ENCODE assay signal across 30 cellular contexts in the genomic region with DNA sequence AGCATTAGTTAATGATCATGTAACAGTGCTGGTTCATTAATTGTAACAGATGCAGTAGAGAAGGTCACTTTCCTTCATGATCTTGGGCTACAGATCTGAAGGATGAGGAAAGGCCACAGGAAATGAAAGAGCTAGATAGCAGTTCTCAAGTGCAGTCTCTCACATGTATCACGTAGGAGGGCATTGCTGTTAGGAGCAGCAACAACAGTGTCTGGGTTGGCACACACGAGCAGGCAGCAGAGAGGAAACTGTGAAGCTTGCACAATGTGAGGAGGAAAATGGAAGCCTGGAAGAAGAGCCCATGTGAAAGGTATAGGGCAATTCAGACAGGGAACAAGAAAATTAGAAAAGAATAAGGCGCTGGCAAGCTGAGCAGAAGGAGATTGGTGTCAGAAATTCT.
DNase-seq lines count a peak whose midpoint lies in the region; ATAC-seq and TF ChIP-seq lines count a peak whose summit lies in the region.
"Had no signal": no experiment of that assay in that cellular context is flagged by ENCODE, and none has a peak within 500 bp of the region (broad histone marks: within the 10 kb centered on the region; RNA-seq: fewer than 3 reads in every experiment).

No MANE protein-coding gene starts in this region.

- H3K36me3 ChIP-seq in Karpas-422 (ENCODE audit: insufficient read depth, low read length) (no peaks in the 10 kb centered on the region; the same call in 1 of the 2 replicates), PC-9 (ENCODE audit: low read depth) (no peaks in the 10 kb centered on the region), endodermal cell (ENCODE audit: control insufficient read depth, insufficient read depth, low read length) (no peaks in the 10 kb centered on the region), suprapubic skin (no peaks in the 10 kb centered on the region), upper lobe of left lung (no peaks in the 10 kb centered on the region)
- H3K36me3 ChIP-seq: left ventricle myocardium inferior, prostate gland, stomach, tibial nerve had no signal

- H3K4me1 ChIP-seq in Karpas-422 (ENCODE audit: low read length) (no peaks in the 10 kb centered on the region), PC-9 (replicated peaks; ENCODE audit: insufficient read depth) (no peaks in the 10 kb centered on the region), endodermal cell (ENCODE audit: control insufficient read depth, insufficient read depth, low read length) (no peaks in the 10 kb centered on the region), suprapubic skin (no peaks in the 10 kb centered on the region), upper lobe of left lung (no peaks in the 10 kb centered on the region)
- H3K4me1 ChIP-seq: left ventricle myocardium inferior, prostate gland, stomach, tibial nerve had no signal

- no peak for ATAC-seq in upper lobe of left lung (ENCODE audit: low FRiP score in 2 of 2)
- ATAC-seq: activated naive CD8-positive, alpha-beta T cell treated with anti-CD3 and anti-CD28 coated beads, Interleukin-2, amount 50 U/mL, for 24 hours; activated T-cell treated with anti-CD3 and anti-CD28 coated beads, Interleukin-2, amount 50 U/mL, for 4 hours; esophagus mucosa had no signal

- H2AFZ ChIP-seq in Karpas-422 (ENCODE audit: low read length) (peak overlapping the region; percentile 65; the same call in 1 of the 2 replicates), PC-9 (0 out of 2 replicates have a peak overlapping the region, but pooled peaks have one; percentile 34)

- H3K9me3 Mint-ChIP-seq in endodermal cell = peaks cover 3% of the 10 kb centered on the region
- peaks cover 2% of the 10 kb centered on the region for H3K9me3 Mint-ChIP-seq in glutamatergic neuron (ENCODE audit: unreplicated experiment)

- DNase-seq in CD1c-positive myeloid dendritic cell (ENCODE audit: extremely low spot score) (peak; percentile 4), Karpas-422 (no peak), PC-9 (no peak), endodermal cell (peak; percentile 30), suprapubic skin (ENCODE audit: low spot score in 2 of 2) (no peak), upper lobe of left lung (no peak), glutamatergic neuron (no peak)
- no peak for DNase-seq in activated CD4-positive, alpha-beta T cell treated with anti-CD3 and anti-CD28 coated beads for 4 hours
- DNase-seq: ACHN; activated CD4-positive, CD25-positive, alpha-beta regulatory T cell; activated gamma-delta T cell treated with Interleukin-2 at 50 U/mL for 16 hours; activated naive CD8-positive, alpha-beta T cell treated with anti-CD3 and anti-CD28 coated beads, Interleukin-2, amount 50 U/mL, for 24 hours; activated T-cell treated with anti-CD3 and anti-CD28 coated beads, Interleukin-2, amount 50 U/mL, for 4 hours; caudate nucleus; H9; left ventricle myocardium inferior; mesenchymal stem cell; NCI-H1092; NCI-H1694 treated with DMSO at 0.1 percent for 48 hours; NCI-H2171; NCI-H524 treated with DMSO at 0.1 percent for 48 hours; stimulated activated CD4-positive, alpha-beta T cell treated with anti-CD3 and anti-CD28 coated beads, Interleukin-4, amount 100 ng/mL, for 1 hour; stomach; SW 1271; T-helper 9 cell had no signal

- H3K36me3 Mint-ChIP-seq in endodermal cell (ENCODE audit: low read depth) = no peaks in the 10 kb centered on the region
- no peaks in the 10 kb centered on the region for H3K36me3 Mint-ChIP-seq in glutamatergic neuron (ENCODE audit: unreplicated experiment)

- H3K9me2 ChIP-seq in Karpas-422 (replicated peaks; ENCODE audit: insufficient read depth, low read length) = no peaks in the 10 kb centered on the region
- no peaks in the 10 kb centered on the region for H3K9me2 ChIP-seq in PC-9 (ENCODE audit: insufficient read depth)

- H3K4me1 Mint-ChIP-seq in endodermal cell (no peaks in the 10 kb centered on the region), glutamatergic neuron (ENCODE audit: low read depth, unreplicated experiment) (no peaks in the 10 kb centered on the region)
- H3K4me1 Mint-ChIP-seq: activated naive CD8-positive, alpha-beta T cell treated with anti-CD3 and anti-CD28 coated beads, Interleukin-2, amount 50 U/mL, for 24 hours had no signal

- TF ChIP-seq POLR2A in suprapubic skin (IDR thresholded peaks at IDR 0.05) (no peak), upper lobe of left lung (IDR thresholded peaks at IDR 0.05) (no peak)

- POLR2A ChIA-PET in PC-9 (lab: Charles Lee; ENCODE audit: unreplicated experiment) = no interaction called here

- H3K27ac Mint-ChIP-seq in endodermal cell = no peak overlapping the region
- H3K27ac Mint-ChIP-seq in glutamatergic neuron (ENCODE audit: unreplicated experiment) = no peak overlapping the region
- H3K27ac Mint-ChIP-seq: activated naive CD8-positive, alpha-beta T cell treated with anti-CD3 and anti-CD28 coated beads, Interleukin-2, amount 50 U/mL, for 24 hours; dendritic cell treated with granulocyte-macrophage colony-stimulating factor and Interleukin-4, amounts not matched to agents 40 ng/mL and 50 ng/mL, for 4 days had no signal

- H3K9me3 ChIP-seq in Karpas-422 (ENCODE audit: low read length) = peaks cover 12% of the 10 kb centered on the region
- H3K9me3 ChIP-seq in PC-9 (ENCODE audit: insufficient read depth, low read depth) = no peaks in the 10 kb centered on the region
- no peaks in the 10 kb centered on the region for H3K9me3 ChIP-seq in endodermal cell (ENCODE audit: control insufficient read depth, low read length)
- H3K9me3 ChIP-seq in suprapubic skin = no peaks in the 10 kb centered on the region
- H3K9me3 ChIP-seq in upper lobe of left lung = no peaks in the 10 kb centered on the region
- H3K9me3 ChIP-seq: prostate gland, stomach, tibial nerve had no signal

- H3K4me3 ChIP-seq in Karpas-422 (ENCODE audit: low read length) (no peak overlapping the region), PC-9 (no peak overlapping the region), endodermal cell (ENCODE audit: low read length) (no peak overlapping the region), suprapubic skin (no peak overlapping the region), upper lobe of left lung (no peak overlapping the region)
- H3K4me3 ChIP-seq: left ventricle myocardium inferior, prostate gland, stomach, tibial nerve had no signal

- H3K4me3 Mint-ChIP-seq in endodermal cell (no peak overlapping the region), glutamatergic neuron (ENCODE audit: unreplicated experiment) (no peak overlapping the region)
- H3K4me3 Mint-ChIP-seq: activated naive CD8-positive, alpha-beta T cell treated with anti-CD3 and anti-CD28 coated beads, Interleukin-2, amount 50 U/mL, for 24 hours; activated T-cell treated with anti-CD3 and anti-CD28 coated beads, Interleukin-2, amount 50 U/mL, for 4 hours; dendritic cell treated with granulocyte-macrophage colony-stimulating factor and Interleukin-4, amounts not matched to agents 40 ng/mL and 50 ng/mL, for 4 days; H9 had no signal

- H3K27me3 ChIP-seq in Karpas-422 (ENCODE audit: low read length) (no peaks in the 10 kb centered on the region), PC-9 (ENCODE audit: insufficient read depth, low read depth) (no peaks in the 10 kb centered on the region), endodermal cell (ENCODE audit: control insufficient read depth, insufficient read depth, low read length, poor library complexity, severe bottlenecking) (no peaks in the 10 kb centered on the region), suprapubic skin (no peaks in the 10 kb centered on the region), upper lobe of left lung (no peaks in the 10 kb centered on the region)
- H3K27me3 ChIP-seq: stomach, tibial nerve had no signal

- 85 to 89% methylated on average over 3 of the region's 3 CpGs for WGBS in endodermal cell (ENCODE audit: insufficient coverage in 1 of 2, insufficient read length in 1 of 2), 2 experiments
- 63% methylated on average over 3 of the region's 3 CpGs for WGBS in suprapubic skin
- 43 to 55% methylated on average over 3 of the region's 3 CpGs for WGBS in upper lobe of left lung, 2 donors

- no peak overlapping the region for H3K4me2 ChIP-seq in Karpas-422 (ENCODE audit: low read depth, low read length, poor library complexity, severe bottlenecking)
- H3K4me2 ChIP-seq in PC-9 = no peak overlapping the region

- no peaks in the 10 kb centered on the region for H3K79me2 ChIP-seq in Karpas-422 (ENCODE audit: low read length)
- no peaks in the 10 kb centered on the region for H3K79me2 ChIP-seq in PC-9 (ENCODE audit: low read depth)

- H3K27ac ChIP-seq in Karpas-422 (ENCODE audit: low read length) = no peak overlapping the region
- no peak overlapping the region for H3K27ac ChIP-seq in PC-9
- no peak overlapping the region for H3K27ac ChIP-seq in endodermal cell (ENCODE audit: low read depth, low read length)
- no peak overlapping the region for H3K27ac ChIP-seq in suprapubic skin
- no peak overlapping the region for H3K27ac ChIP-seq in upper lobe of left lung
- H3K27ac ChIP-seq: HL-60, left ventricle myocardium inferior, prostate gland, stomach, tibial nerve had no signal

- no peaks in the 10 kb centered on the region for H3F3A ChIP-seq in PC-9 (ENCODE audit: insufficient read depth, low read depth)

- H3K9ac ChIP-seq in Karpas-422 (ENCODE audit: low read length) = no peak overlapping the region
- no peak overlapping the region for H3K9ac ChIP-seq in endodermal cell (ENCODE audit: extremely low read depth, low read length, poor library complexity, severe bottlenecking)

- H3K27me3 Mint-ChIP-seq in endodermal cell (ENCODE audit: insufficient read depth) (peaks cover 5% of the 10 kb centered on the region), glutamatergic neuron (ENCODE audit: unreplicated experiment) (no peaks in the 10 kb centered on the region)
- H3K27me3 Mint-ChIP-seq: activated naive CD8-positive, alpha-beta T cell treated with anti-CD3 and anti-CD28 coated beads, Interleukin-2, amount 50 U/mL, for 24 hours; dendritic cell treated with granulocyte-macrophage colony-stimulating factor and Interleukin-4, amounts not matched to agents 40 ng/mL and 50 ng/mL, for 4 days had no signal

- BruUV-seq in PC-9 (replicated peaks; lab: Mats Ljungman, UMichigan) = no TSS peak

- intact Hi-C loops in PC-9 (cut with micrococcal nuclease; ENCODE audit: unreplicated experiment) = no loop called here

- H4K20me1 ChIP-seq in Karpas-422 (ENCODE audit: insufficient read depth, low read depth, low read length) (no peaks in the 10 kb centered on the region), PC-9 (ENCODE audit: insufficient read depth) (no peaks in the 10 kb centered on the region)

- TF ChIP-seq EP300 in suprapubic skin (IDR thresholded peaks at IDR 0.05) = no peak
- no peak for TF ChIP-seq EP300 in upper lobe of left lung (IDR thresholded peaks at IDR 0.05)

- no peak for TF ChIP-seq CTCF in PC-9 (conservative IDR thresholded peaks at IDR 0.05)
- no peak for TF ChIP-seq CTCF in endodermal cell (conservative IDR thresholded peaks at IDR 0.05)
- no peak for TF ChIP-seq CTCF in suprapubic skin (IDR thresholded peaks at IDR 0.05)
- TF ChIP-seq CTCF in upper lobe of left lung (IDR thresholded peaks at IDR 0.05) = no peak
- no peak for TF ChIP-seq CTCF in glutamatergic neuron (IDR thresholded peaks at IDR 0.05; ENCODE audit: partially characterized antibody, unreplicated experiment)

- CTCF ChIA-PET in PC-9 (lab: Charles Lee) = interaction anchor here (0.6 kb wide), 1 partner anchor 900 kb away, joined by 3 read pairs; no protein-coding TSS in a partner anchor

Comparison
In these comparisons a context has a peak if more than half of its experiments do, and no peak if none do; other contexts are left out.
1. DNase-seq: peak in CD1c-positive myeloid dendritic cell (single experiment) and endodermal cell (single experiment); none in Karpas-422 (single experiment), PC-9 (0 of 2), suprapubic skin (0 of 2), activated CD4-positive, alpha-beta T cell treated with anti-CD3 and anti-CD28 coated beads for 4 hours (0 of 2), upper lobe of left lung (0 of 2) and glutamatergic neuron (single experiment).